ENCODE assay signal across 8 cellular contexts in the genomic region with DNA sequence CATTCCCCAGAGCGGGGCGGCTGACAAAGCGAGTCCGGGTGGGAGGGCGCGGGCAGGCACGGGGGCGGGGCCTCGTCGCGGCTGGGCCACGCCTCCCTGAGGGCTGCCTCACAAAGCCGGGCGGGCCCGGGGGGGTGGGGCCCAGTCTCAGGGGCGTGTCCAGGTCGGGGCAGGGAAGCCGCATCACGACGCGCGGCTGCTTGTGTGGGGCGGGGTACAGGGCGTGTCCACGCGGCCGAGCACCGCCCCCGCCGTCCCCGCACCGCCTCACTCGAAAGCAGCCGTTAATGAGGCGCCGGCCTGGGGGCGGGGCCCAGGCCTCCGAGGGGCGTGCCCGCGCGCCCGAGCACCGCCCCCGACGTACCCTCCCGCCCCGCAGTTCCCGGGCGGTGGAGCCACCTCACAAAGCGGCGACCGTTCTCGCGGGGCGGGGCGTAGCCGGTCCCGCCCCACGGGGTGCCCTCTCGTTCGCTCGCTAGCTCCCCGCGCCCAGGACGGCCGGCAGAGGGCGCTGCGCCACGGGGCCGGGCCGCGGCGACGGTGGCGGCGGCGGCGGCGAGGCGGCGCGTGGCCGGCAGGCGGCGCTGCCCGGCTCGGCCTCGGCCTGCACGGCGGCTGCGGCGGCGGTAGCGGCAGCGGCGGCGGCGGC. TPM values are rescaled to one million over a fixed set of nuclear protein-coding genes. Genes with fewer than 3 reads are reported as not detected.
A peak's percentile ranks its signal among the peaks of the same experiment; 100 is the strongest.
DNase-seq lines count a peak whose midpoint lies in the region; ATAC-seq and TF ChIP-seq lines count a peak whose summit lies in the region.

Gene CARM1 (plus strand): TSS at position 599 of the 649 bp plus-strand sequence. CDS start 150 bp downstream, outside the sequence.

- TF ChIP-seq POLR2A in testis (IDR thresholded peaks at IDR 0.05) = no peak

- no peaks in the 10 kb centered on the region for H3K9me3 Mint-ChIP-seq in activated naive CD4-positive, alpha-beta T cell treated with anti-CD3 and anti-CD28 coated beads, Interleukin-2, amount 50 U/mL, for 72 hours

- H4K20me1 ChIP-seq in osteoblast (ENCODE audit: insufficient read depth, low read length) = peaks cover 11% of the 10 kb centered on the region

- H3K79me2 ChIP-seq in osteoblast (ENCODE audit: insufficient read depth, low read length) = peaks cover 43% of the 10 kb centered on the region

- peak within 1 kb of the TSS; percentile 82 to 84 for H3K27ac Mint-ChIP-seq in activated naive CD4-positive, alpha-beta T cell treated with anti-CD3 and anti-CD28 coated beads, Interleukin-2, amount 50 U/mL, for 72 hours

- H3K27me3 ChIP-seq in osteoblast (ENCODE audit: insufficient read depth, low read length) (no peaks in the 10 kb centered on the region), testis (no peaks in the 10 kb centered on the region)

- H3K36me3 ChIP-seq in osteoblast (ENCODE audit: insufficient read depth, low read length) = no peaks in the 10 kb centered on the region
- no peaks in the 10 kb centered on the region for H3K36me3 ChIP-seq in testis (ENCODE audit: low read depth, missing control alignments)

- intact Hi-C loops in testis (cut with DNase I; ENCODE audit: low total_unique reads) = loop anchor here (10.0 kb wide), 1 partner anchor 54 kb away; the partner anchor contains the start of genes TIMM29 and YIPF2

- DNase-seq in GM12865 (ENCODE audit: low read depth) (peak; percentile 100), NCI-H1105 (lab: John Stamatoyannopoulos, UW) (peak; percentile 100), SKM-1 (lab: John Stamatoyannopoulos, UW; ENCODE audit: unreplicated experiment) (peak; percentile 91), glomerular endothelial cell (ENCODE audit: extremely low read depth, low read depth, low spot score) (peak; percentile 34), osteoblast (ENCODE audit: insufficient read length, low spot score, missing footprints) (peak; percentile 100), testis (peak; percentile 99)
- peak; percentile 99 to 100 for DNase-seq in activated naive CD4-positive, alpha-beta T cell treated with anti-CD3 and anti-CD28 coated beads, Interleukin-2, amount 50 U/mL, for 72 hours (ENCODE audit: low spot score in 2 of 2)

- H3K4me2 ChIP-seq in osteoblast (ENCODE audit: insufficient read depth, low read length) = peak within 1 kb of the TSS; percentile 96

- TF ChIP-seq CTCF in GM12865 (IDR thresholded peaks at IDR 0.05; ENCODE audit: insufficient read depth, low read depth, low read length, missing control alignments) (peak; percentile 72), osteoblast (IDR thresholded peaks at IDR 0.05; ENCODE audit: extremely low read depth, low read depth, low read length) (peak; percentile 43), testis (IDR thresholded peaks at IDR 0.05) (peak; percentile 45 to 99 (median 90))

- H2AFZ ChIP-seq in osteoblast (ENCODE audit: low read length) = peak within 1 kb of the TSS; percentile 93

- peak within 1 kb of the TSS; percentile 94 for H3K4me3 ChIP-seq in GM12865 (ENCODE audit: low read depth, low read length)
- peak within 1 kb of the TSS; percentile 89 for H3K4me3 ChIP-seq in osteoblast (ENCODE audit: insufficient read depth, low read length)
- peak within 1 kb of the TSS; percentile 72 to 78 for H3K4me3 ChIP-seq in testis

- 1% methylated on average over 26 of the region's 99 CpGs; no CpG with 5 or more reads in 1 of the 2 donors for WGBS in testis, 2 donors

- H3K27ac ChIP-seq in osteoblast (ENCODE audit: low read depth, low read length) (peak within 1 kb of the TSS; percentile 61), testis (peak within 1 kb of the TSS; percentile 77 to 90)

- H3K9me3 ChIP-seq in osteoblast (ENCODE audit: low read depth, low read length) (no peaks in the 10 kb centered on the region), testis (no peaks in the 10 kb centered on the region)

- no peaks in the 10 kb centered on the region for H3K36me3 Mint-ChIP-seq in activated naive CD4-positive, alpha-beta T cell treated with anti-CD3 and anti-CD28 coated beads, Interleukin-2, amount 50 U/mL, for 72 hours

- H3K4me1 ChIP-seq in osteoblast (ENCODE audit: insufficient read depth, low read length) (peaks cover 12% of the 10 kb centered on the region), testis (peaks cover 14% of the 10 kb centered on the region)

- peak; percentile 80 for ATAC-seq in HG02642 (IDR thresholded peaks at IDR 0.05; ENCODE audit: poor library complexity, unreplicated experiment)
- peak; percentile 85 to 90 for ATAC-seq in activated naive CD4-positive, alpha-beta T cell treated with anti-CD3 and anti-CD28 coated beads, Interleukin-2, amount 50 U/mL, for 72 hours

RNA-seq across cellular contexts. Expression of gene CARM1, which starts in this region (rescaled TPM):
- 10 to 100 TPM; 46.4 to 73.6 TPM for total RNA-seq in activated naive CD4-positive, alpha-beta T cell treated with anti-CD3 and anti-CD28 coated beads, Interleukin-2, amount 50 U/mL, for 72 hours
- total RNA-seq in glomerular endothelial cell = 56.7 and 57.7 TPM in 2 replicates
- 33.7 and 41.0 TPM in 2 replicates for total RNA-seq in osteoblast
- 10 to 100 TPM; 79.5 to 82.4 TPM for total RNA-seq in testis
- polyA plus RNA-seq in testis (ENCODE audit: insufficient read depth, low read depth, low replicate concordance) = 110 TPM

Comparison
In these comparisons a context has a peak if more than half of its experiments do, and no peak if none do; other contexts are left out.
1. Peak in every context shown above with its lines: DNase-seq, ATAC-seq, H3K4me3 ChIP-seq and H3K27ac ChIP-seq.
2. DNase-seq: peak in every context shown above with its lines; median percentile 100 in GM12865; 100 in NCI-H1105; 100 in osteoblast; 100 in activated naive CD4-positive, alpha-beta T cell treated with anti-CD3 and anti-CD28 coated beads, Interleukin-2, amount 50 U/mL, for 72 hours; 99 in testis; 91 in SKM-1; 34 in glomerular endothelial cell.